ENCODE assay signal across 26 cellular contexts in genomic region chr14:55384536-55384935, GRCh38. TPM values are rescaled to one million over a fixed set of nuclear protein-coding genes. Genes with fewer than 3 reads are reported as not detected.
DNase-seq lines count a peak whose midpoint lies in the region; ATAC-seq lines count a peak whose summit lies in the region.
"Had no signal": no experiment of that assay in that cellular context is flagged by ENCODE, and none has a peak within 500 bp of the region (broad histone marks: within the 10 kb centered on the region; RNA-seq: fewer than 3 reads in every experiment).

No MANE protein-coding gene starts in this region.

- no peak for DNase-seq in stimulated activated naive CD8-positive, alpha-beta T cell treated with anti-CD3 and anti-CD28 coated beads, Interleukin-15, Interleukin-2, amounts not matched to agents 100 U/mL and 50 U/mL, for 24 hours
- DNase-seq in aorta, result no peak
- no peak for DNase-seq in NCI-H345 (lab: John Stamatoyannopoulos, UW)
- DNase-seq in HPDE6-E6E7 (ENCODE audit: extremely low spot score), result no peak
- no peak for DNase-seq in NCI-H345 treated with DMSO at 0.1 percent for 48 hours (lab: John Stamatoyannopoulos, UW; ENCODE audit: unreplicated experiment)
- DNase-seq: activated CD4-positive, alpha-beta T cell treated with anti-CD3 and anti-CD28 coated beads, Interleukin-2, amount 10 ng/mL, durations not matched to agents 7 days and 5 days; activated naive CD4-positive, alpha-beta T cell treated with anti-CD3 and anti-CD28 coated beads, Interleukin-2, amount 50 U/mL, for 16 hours; DMS79 treated with DMSO at 0.1 percent for 48 hours; NCI-H1694 treated with DMSO at 0.1 percent for 48 hours; NCI-H748 treated with DMSO at 0.1 percent for 48 hours; SHP77; small intestine; stimulated activated naive B cell treated with anti-CD40 and anti-IgM and Interleukin-4, amounts not matched to agents 10 μg/mL and 1 μg/mL and 100 μg/mL, for 72 hours; SW 1271; trophoblast cell had no signal

- ATAC-seq in stimulated activated naive CD8-positive, alpha-beta T cell treated with anti-CD3 and anti-CD28 coated beads, Interleukin-15, Interleukin-2, amounts not matched to agents 100 U/mL and 50 U/mL, for 24 hours, result no peak
- ATAC-seq in activated T-helper 17 cell treated with anti-CD3 and anti-CD28 coated beads, Interleukin-2, amount 50 U/mL, for 72 hours (replicated peaks), result no peak
- no peak for ATAC-seq in aorta (ENCODE audit: low FRiP score)
- ATAC-seq: stimulated activated naive B cell treated with anti-CD40 and anti-IgM and Interleukin-4, amounts not matched to agents 10 μg/mL and 1 μg/mL and 100 μg/mL, for 72 hours had no signal

- no peaks in the 10 kb centered on the region for H3K27me3 ChIP-seq in mucosa of rectum (ENCODE audit: control insufficient read depth in 2 of 2, insufficient read depth in 2 of 2, low read length in 2 of 2)
- no peaks in the 10 kb centered on the region for H3K27me3 ChIP-seq in aorta (ENCODE audit: control insufficient read depth in 1 of 2, insufficient read depth in 2 of 2, low read length in 1 of 2)

- H3K4me3 ChIP-seq in mucosa of rectum (ENCODE audit: low read length in 2 of 2) (no peak overlapping the region), aorta (ENCODE audit: low read length in 2 of 2) (no peak overlapping the region)
- H3K4me3 ChIP-seq: HAP-1, prostate gland had no signal

- H3K27ac Mint-ChIP-seq in stimulated activated naive CD8-positive, alpha-beta T cell treated with anti-CD3 and anti-CD28 coated beads, Interleukin-15, Interleukin-2, amounts not matched to agents 100 ng/mL and 50 ng/mL, for 24 hours, result peak overlapping the region; percentile 59
- H3K27ac Mint-ChIP-seq in activated T-helper 17 cell treated with anti-CD3 and anti-CD28 coated beads, Interleukin-2, amount 50 U/mL, for 72 hours, result peak overlapping the region; percentile 81
- H3K27ac Mint-ChIP-seq: activated CD4-positive, alpha-beta T cell treated with anti-CD3 and anti-CD28 coated beads, Interleukin-2, amount 10 ng/mL, durations not matched to agents 7 days and 5 days; stimulated activated naive B cell treated with anti-CD40 and anti-IgM and Interleukin-4, amounts not matched to agents 10 μg/mL and 1 μg/mL and 100 μg/mL, for 72 hours had no signal

- H3K27ac ChIP-seq in mucosa of rectum (ENCODE audit: low read depth in 2 of 2, low read length in 2 of 2) (peak overlapping the region; percentile 68 to 90), aorta (ENCODE audit: low read depth in 1 of 2, low read length in 2 of 2) (peak overlapping the region; percentile 55 to 60)
- H3K27ac ChIP-seq: KMS-11, prostate gland had no signal

- WGBS in aorta, 2 donors, result 30 to 40% methylated on average over 3 of the region's 3 CpGs

- H3K9ac ChIP-seq in mucosa of rectum (ENCODE audit: low read depth in 1 of 2, low read length in 2 of 2), result no peak overlapping the region
- H3K9ac ChIP-seq: KMS-11 had no signal

- no peaks in the 10 kb centered on the region for H3K27me3 Mint-ChIP-seq in stimulated activated naive CD8-positive, alpha-beta T cell treated with anti-CD3 and anti-CD28 coated beads, Interleukin-15, Interleukin-2, amounts not matched to agents 100 ng/mL and 50 ng/mL, for 24 hours
- no peaks in the 10 kb centered on the region for H3K27me3 Mint-ChIP-seq in activated T-helper 17 cell treated with anti-CD3 and anti-CD28 coated beads, Interleukin-2, amount 50 U/mL, for 72 hours
- H3K27me3 Mint-ChIP-seq: activated CD4-positive, alpha-beta T cell treated with anti-CD3 and anti-CD28 coated beads, Interleukin-2, amount 10 ng/mL, durations not matched to agents 7 days and 5 days; stimulated activated naive B cell treated with anti-CD40 and anti-IgM and Interleukin-4, amounts not matched to agents 10 μg/mL and 1 μg/mL and 100 μg/mL, for 72 hours had no signal

- H3K9me3 Mint-ChIP-seq in stimulated activated naive CD8-positive, alpha-beta T cell treated with anti-CD3 and anti-CD28 coated beads, Interleukin-15, Interleukin-2, amounts not matched to agents 100 ng/mL and 50 ng/mL, for 24 hours, result no peaks in the 10 kb centered on the region
- no peaks in the 10 kb centered on the region for H3K9me3 Mint-ChIP-seq in activated T-helper 17 cell treated with anti-CD3 and anti-CD28 coated beads, Interleukin-2, amount 50 U/mL, for 72 hours
- H3K9me3 Mint-ChIP-seq: activated CD4-positive, alpha-beta T cell treated with anti-CD3 and anti-CD28 coated beads, Interleukin-2, amount 10 ng/mL, durations not matched to agents 7 days and 5 days; stimulated activated naive B cell treated with anti-CD40 and anti-IgM and Interleukin-4, amounts not matched to agents 10 μg/mL and 1 μg/mL and 100 μg/mL, for 72 hours had no signal

- H3K9me3 ChIP-seq in mucosa of rectum (ENCODE audit: control insufficient read depth in 2 of 2, low read length in 2 of 2), result no peaks in the 10 kb centered on the region
- no peaks in the 10 kb centered on the region for H3K9me3 ChIP-seq in aorta (ENCODE audit: control insufficient read depth, low read length)
- H3K9me3 ChIP-seq: HAP-1, prostate gland had no signal

- intact Hi-C loops in aorta (cut with DNase I), result no loop called here

- H3K4me1 ChIP-seq in mucosa of rectum (ENCODE audit: control insufficient read depth in 2 of 2, insufficient read depth in 2 of 2, low read length in 2 of 2) (peaks cover 8 to 11% of the 10 kb centered on the region in 2 donors), aorta (ENCODE audit: control insufficient read depth in 1 of 2, insufficient read depth in 2 of 2, low read length in 2 of 2) (peaks cover 4 to 13% of the 10 kb centered on the region in 2 donors)
- H3K4me1 ChIP-seq: HAP-1, prostate gland had no signal

- H3K36me3 ChIP-seq in mucosa of rectum (ENCODE audit: control insufficient read depth in 2 of 2, insufficient read depth in 2 of 2, low read length in 2 of 2), result peaks cover 19 to 25% of the 10 kb centered on the region in 2 donors
- H3K36me3 ChIP-seq in aorta (ENCODE audit: control insufficient read depth in 1 of 2, insufficient read depth in 2 of 2, low read length in 1 of 2), result peaks cover 2% of the 10 kb centered on the region in 2 donors
- H3K36me3 ChIP-seq: prostate gland had no signal

- peaks cover 76% of the 10 kb centered on the region for H3K36me3 Mint-ChIP-seq in stimulated activated naive CD8-positive, alpha-beta T cell treated with anti-CD3 and anti-CD28 coated beads, Interleukin-15, Interleukin-2, amounts not matched to agents 100 ng/mL and 50 ng/mL, for 24 hours (ENCODE audit: low read depth)
- peaks cover 87% of the 10 kb centered on the region for H3K36me3 Mint-ChIP-seq in activated T-helper 17 cell treated with anti-CD3 and anti-CD28 coated beads, Interleukin-2, amount 50 U/mL, for 72 hours (ENCODE audit: low read depth)

- H3K4me3 Mint-ChIP-seq in stimulated activated naive CD8-positive, alpha-beta T cell treated with anti-CD3 and anti-CD28 coated beads, Interleukin-15, Interleukin-2, amounts not matched to agents 100 ng/mL and 50 ng/mL, for 24 hours, result no peak overlapping the region
- H3K4me3 Mint-ChIP-seq in activated T-helper 17 cell treated with anti-CD3 and anti-CD28 coated beads, Interleukin-2, amount 50 U/mL, for 72 hours, result no peak overlapping the region
- H3K4me3 Mint-ChIP-seq: activated CD4-positive, alpha-beta T cell treated with anti-CD3 and anti-CD28 coated beads, Interleukin-2, amount 10 ng/mL, durations not matched to agents 7 days and 5 days; stimulated activated naive B cell treated with anti-CD40 and anti-IgM and Interleukin-4, amounts not matched to agents 10 μg/mL and 1 μg/mL and 100 μg/mL, for 72 hours had no signal

- peaks cover 53% of the 10 kb centered on the region for H3K4me1 Mint-ChIP-seq in stimulated activated naive CD8-positive, alpha-beta T cell treated with anti-CD3 and anti-CD28 coated beads, Interleukin-15, Interleukin-2, amounts not matched to agents 100 ng/mL and 50 ng/mL, for 24 hours (ENCODE audit: low read depth)
- H3K4me1 Mint-ChIP-seq in activated T-helper 17 cell treated with anti-CD3 and anti-CD28 coated beads, Interleukin-2, amount 50 U/mL, for 72 hours, result peaks cover 32% of the 10 kb centered on the region

RNA-seq across cellular contexts. Expression of gene ATG14, which starts 27.1 kb away (rescaled TPM):
- 1 to 10 TPM; 6.2 to 8.0 TPM for total RNA-seq in activated T-helper 17 cell treated with anti-CD3 and anti-CD28 coated beads, Interleukin-2, amount 50 U/mL, for 72 hours
- 10 to 100 TPM; 18.7 to 19.4 TPM for total RNA-seq in aorta
- 10 to 100 TPM in 1 of 2 donors, 1 to 10 TPM in 1; 6.0 to 11.5 TPM for polyA plus RNA-seq in aorta

RNA-seq across cellular contexts. Expression of gene TBPL2, which starts 55.9 kb away (rescaled TPM):
- not detected for total RNA-seq in activated T-helper 17 cell treated with anti-CD3 and anti-CD28 coated beads, Interleukin-2, amount 50 U/mL, for 72 hours
- not detected for total RNA-seq in aorta
- polyA plus RNA-seq in aorta, result not detected
- total RNA-seq: activated CD4-positive, alpha-beta T cell treated with anti-CD3 and anti-CD28 coated beads, Interleukin-2, amount 10 ng/mL, durations not matched to agents 7 days and 5 days; chondrocyte; frontal cortex; kidney epithelial cell; lung microvascular endothelial cell; prostate gland had no signal
- polyA plus RNA-seq: esophagus, small intestine had no signal
